In the genomic region with DNA sequence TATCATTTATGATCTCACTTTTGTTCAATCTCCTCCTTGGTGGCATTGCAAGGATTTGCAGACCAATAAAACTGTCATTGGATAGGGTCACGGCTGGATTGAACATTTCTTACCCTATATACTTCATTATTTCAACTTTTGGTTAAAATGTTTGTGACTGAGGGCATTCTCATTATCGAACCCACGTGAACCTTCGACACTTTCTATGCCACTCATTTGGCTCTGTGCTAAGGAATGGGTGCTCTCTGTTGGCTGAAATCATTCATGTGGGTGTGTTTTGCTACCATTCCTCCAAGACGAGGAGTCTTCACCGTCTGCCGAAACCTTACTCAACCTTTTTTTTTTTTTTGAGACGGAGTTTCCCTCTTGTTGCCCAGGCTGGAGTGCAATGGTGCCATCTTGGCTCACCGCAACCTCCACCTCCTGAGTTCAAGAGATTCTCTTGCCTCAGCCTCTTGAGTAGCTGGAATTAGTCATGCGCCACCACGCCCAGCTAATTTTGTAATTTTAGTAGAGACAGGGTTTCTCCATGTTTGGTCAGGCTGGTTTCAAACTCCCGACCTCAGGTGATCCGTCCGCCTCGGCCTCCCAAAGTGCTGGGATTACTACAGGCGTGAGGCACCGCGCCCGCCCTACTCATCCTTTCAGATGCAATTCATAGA, we compare ENCODE assay signal across 10 cellular contexts.
DNase-seq lines count a peak whose midpoint lies in the region; ATAC-seq and TF ChIP-seq lines count a peak whose summit lies in the region.
"Had no signal": no experiment of that assay in that cellular context is flagged by ENCODE, and none has a peak within 500 bp of the region (broad histone marks: within the 10 kb centered on the region; RNA-seq: fewer than 3 reads in every experiment).

No MANE protein-coding gene starts in this region.

- ATAC-seq in esophagus mucosa (peak; percentile 11), HG03175 (IDR thresholded peaks at IDR 0.05; ENCODE audit: unreplicated experiment) (no peak)
- ATAC-seq: activated naive CD4-positive, alpha-beta T cell treated with anti-CD3 and anti-CD28 coated beads, Interleukin-2, amount 50 U/mL, for 72 hours had no signal

- peak; percentile 49 for DNase-seq in EH (ENCODE audit: low read depth)
- peak; percentile 11 for DNase-seq in NCI-H69 (lab: John Stamatoyannopoulos, UW)
- DNase-seq in sigmoid colon: no peak
- no peak for DNase-seq in NCI-H187 treated with DMSO at 0.1 percent for 48 hours (lab: John Stamatoyannopoulos, UW)
- DNase-seq in NK-92 (lab: John Stamatoyannopoulos, UW; ENCODE audit: unreplicated experiment): no peak
- DNase-seq: hypothalamus, NCI-H345 had no signal

- H3K27ac ChIP-seq in sigmoid colon: peak overlapping the region; percentile 86 to 92 (median 90)

- no peak for TF ChIP-seq EP300 in sigmoid colon (IDR thresholded peaks at IDR 0.05)

- no peaks in the 10 kb centered on the region for H3K27me3 ChIP-seq in sigmoid colon

- peaks cover 0 to 90% (median 73%) of the 10 kb centered on the region in 4 donors for H3K4me1 ChIP-seq in sigmoid colon

- H3K9me3 ChIP-seq in sigmoid colon: no peaks in the 10 kb centered on the region

- intact Hi-C loops in sigmoid colon (cut with DNase I): loop anchor here (5.0 kb wide), 1 partner anchor 59 kb away; no protein-coding TSS in a partner anchor

- no peak for TF ChIP-seq POLR2A in sigmoid colon (IDR thresholded peaks at IDR 0.05)

- no peak overlapping the region for H3K4me3 ChIP-seq in sigmoid colon

- 58 to 81% methylated on average over 19 of the region's 19 CpGs for WGBS in sigmoid colon, 2 donors

- TF ChIP-seq CTCF in sigmoid colon (IDR thresholded peaks at IDR 0.05): no peak

- H3K36me3 ChIP-seq in sigmoid colon: no peaks in the 10 kb centered on the region

Comparison
In these comparisons a context has a peak if more than half of its experiments do, and no peak if none do; other contexts are left out.
1. DNase-seq: peak in EH (single experiment) and NCI-H69 (single experiment); none in sigmoid colon (single experiment), NCI-H187 treated with DMSO at 0.1 percent for 48 hours (single experiment) and NK-92 (single experiment).